ENCODE assay signal across 1 cellular context in genomic region chr1:67427947-67428346, GRCh38.
A peak's percentile ranks its signal among the peaks of the same experiment; 100 is the strongest.
TF ChIP-seq lines count a peak whose summit lies in the region.

No MANE protein-coding gene starts in this region.

TF ChIP-seq in K562, 482 proteins besides CTCF, POLR2A, EP300 and RAD21 (continued from another document):
- TF ChIP-seq SMARCE1 (IDR thresholded peaks at IDR 0.05) = no peak
- TF ChIP-seq ZNF318 (IDR thresholded peaks at IDR 0.05; ENCODE audit: borderline replicate concordance in 1 of 2, low read depth in 1 of 2) = no peak
- no peak for TF ChIP-seq ZNF12 (CRISPR knock-in tag; IDR thresholded peaks at IDR 0.05)
- no peak for TF ChIP-seq ATF1 (CRISPR knock-in tag; IDR thresholded peaks at IDR 0.05)
- no peak for TF ChIP-seq ATF1 (tag; IDR thresholded peaks at IDR 0.05)
- TF ChIP-seq NCOA6 (IDR thresholded peaks at IDR 0.05) = 0 out of 2 replicates have a peak, but pooled peaks have one; percentile 32
- no peak for TF ChIP-seq ELF1 (tag; IDR thresholded peaks at IDR 0.05)
TF ChIP-seq in K562: peak in this region for 10.
